Comparison of ENCODE assay signal across 19 cellular contexts in the genomic region with DNA sequence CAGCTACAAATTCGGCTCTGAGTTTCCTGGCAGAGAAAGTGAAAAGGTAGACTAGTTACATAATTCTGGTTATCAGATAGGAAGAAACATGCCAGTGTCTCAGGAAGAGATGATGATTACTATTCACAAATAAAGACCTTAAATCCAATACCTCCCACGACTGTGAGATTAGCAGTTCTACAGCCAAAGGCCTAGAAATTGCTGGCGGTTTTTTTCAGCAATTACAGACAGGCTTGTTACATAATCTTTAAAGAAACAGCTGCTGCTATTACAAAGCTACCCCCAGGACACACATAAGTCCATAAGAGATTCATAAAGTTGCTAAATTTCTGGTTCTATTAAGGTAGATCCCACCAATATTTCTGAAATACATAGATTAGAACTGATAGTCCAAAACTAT. TPM values are rescaled to one million over a fixed set of nuclear protein-coding genes. Genes with fewer than 3 reads are reported as not detected.
DNase-seq lines count a peak whose midpoint lies in the region; ATAC-seq and TF ChIP-seq lines count a peak whose summit lies in the region.
"Had no signal": no experiment of that assay in that cellular context is flagged by ENCODE, and none has a peak within 500 bp of the region (broad histone marks: within the 10 kb centered on the region; RNA-seq: fewer than 3 reads in every experiment).

No MANE protein-coding gene starts in this region.

- H2AFZ ChIP-seq in GM23248, result no peak overlapping the region
- H2AFZ ChIP-seq: hepatocyte, parathyroid adenoma had no signal

- no peak overlapping the region for H3K4me2 ChIP-seq in GM23248 (ENCODE audit: unreplicated experiment)
- H3K4me2 ChIP-seq: hepatocyte had no signal

- ATAC-seq in GM18870 (IDR thresholded peaks at IDR 0.05; ENCODE audit: unreplicated experiment), result no peak

- H3K4me3 Mint-ChIP-seq in activated CD4-positive, alpha-beta T cell treated with anti-CD3 and anti-CD28 coated beads, Interleukin-2, amount 10 ng/mL, durations not matched to agents 24 days and 14 days, result no peak overlapping the region

- no peaks in the 10 kb centered on the region for H3K9me3 ChIP-seq in GM23248 (ENCODE audit: low read depth)
- no peaks in the 10 kb centered on the region for H3K9me3 ChIP-seq in left ventricle myocardium inferior (replicated peaks)
- no peaks in the 10 kb centered on the region for H3K9me3 ChIP-seq in sigmoid colon
- H3K9me3 ChIP-seq: ascending aorta had no signal

- peaks cover 29% of the 10 kb centered on the region for H3K36me3 Mint-ChIP-seq in activated CD4-positive, alpha-beta T cell treated with anti-CD3 and anti-CD28 coated beads, Interleukin-2, amount 10 ng/mL, durations not matched to agents 24 days and 14 days (ENCODE audit: low read depth)

- H3F3A ChIP-seq in GM23248 (ENCODE audit: insufficient read depth), result peaks cover 20% of the 10 kb centered on the region

- in situ Hi-C loops in GM23248 (cut with MboI), result no loop called here

- DNase-seq in GM23248 (peak; percentile 4), left ventricle myocardium inferior (no peak), sigmoid colon (no peak), erythroblast (lab: John Stamatoyannopoulos, UW) (no peak), NCI-H226 (no peak)
- DNase-seq in activated CD4-positive, alpha-beta T cell treated with anti-CD3 and anti-CD28 coated beads, Interleukin-2, amount 10 ng/mL, durations not matched to agents 24 days and 14 days, result no peak
- DNase-seq: activated CD4-positive, alpha-beta T cell treated with anti-CD3 and anti-CD28 coated beads for 1 hour; activated CD8-positive, alpha-beta memory T cell treated with anti-CD3 and anti-CD28 coated beads, Interleukin-2, amount 50 U/mL, for 4 hours; activated gamma-delta T cell treated with Interleukin-2 at 50 U/mL for 16 hours; kidney glomerular epithelial cell; NCI-H1105 treated with DMSO at 0.1 percent for 48 hours; NCI-H2171 treated with DMSO at 0.1 percent for 48 hours; stimulated activated CD4-positive, alpha-beta T cell treated with anti-CD3 and anti-CD28 coated beads, Interleukin-12 subunit alpha, Interleukin-12 subunit beta, amount 100 ng/mL, for 4 hours; stimulated activated naive CD4-positive, alpha-beta T cell had no signal

- no peak overlapping the region for H3K27ac ChIP-seq in GM23248
- H3K27ac ChIP-seq in angular gyrus (ENCODE audit: low read depth, low read length), result peak overlapping the region; percentile 94
- H3K27ac ChIP-seq in left ventricle myocardium inferior (replicated peaks), result peak overlapping the region; percentile 81
- peak overlapping the region; percentile 44 to 60 (median 51) for H3K27ac ChIP-seq in sigmoid colon
- H3K27ac ChIP-seq: ascending aorta, parathyroid adenoma had no signal

- no peaks in the 10 kb centered on the region for H3K9me2 ChIP-seq in GM23248 (ENCODE audit: insufficient read depth)

- H3K4me3 ChIP-seq in GM23248 (no peak overlapping the region), left ventricle myocardium inferior (no peak overlapping the region), sigmoid colon (no peak overlapping the region)
- H3K4me3 ChIP-seq: ascending aorta, hepatocyte had no signal

- no peak for TF ChIP-seq EP300 in sigmoid colon (IDR thresholded peaks at IDR 0.05)

- 0 out of 2 replicates have a peak, but pooled peaks cover 8% of the 10 kb centered on the region for H3K36me3 ChIP-seq in GM23248 (ENCODE audit: low read depth)
- H3K36me3 ChIP-seq in left ventricle myocardium inferior, result peaks cover 44% of the 10 kb centered on the region
- H3K36me3 ChIP-seq in sigmoid colon, result peaks cover 0 to 24% (median 0%) of the 10 kb centered on the region in 4 donors

- TF ChIP-seq CTCF in left ventricle myocardium inferior (IDR thresholded peaks at IDR 0.05; ENCODE audit: borderline replicate concordance) (no peak), sigmoid colon (IDR thresholded peaks at IDR 0.05) (no peak)

- H4K20me1 ChIP-seq in GM23248 (ENCODE audit: insufficient read depth), result no peaks in the 10 kb centered on the region

- TF ChIP-seq POLR2A in sigmoid colon (IDR thresholded peaks at IDR 0.05) (no peak), erythroblast (IDR thresholded peaks at IDR 0.05; ENCODE audit: low read length) (no peak)

- intact Hi-C loops in left ventricle myocardium inferior (cut with micrococcal nuclease), result no loop called here
- intact Hi-C loops in sigmoid colon (cut with DNase I), result no loop called here
- intact Hi-C loops in activated CD4-positive, alpha-beta T cell treated with anti-CD3 and anti-CD28 coated beads, Interleukin-2, amount 10 ng/mL, durations not matched to agents 24 days and 14 days (cut with micrococcal nuclease), result no loop called here

- no peaks in the 10 kb centered on the region for H3K9me3 Mint-ChIP-seq in activated CD4-positive, alpha-beta T cell treated with anti-CD3 and anti-CD28 coated beads, Interleukin-2, amount 10 ng/mL, durations not matched to agents 24 days and 14 days

- H3K27me3 Mint-ChIP-seq in activated CD4-positive, alpha-beta T cell treated with anti-CD3 and anti-CD28 coated beads, Interleukin-2, amount 10 ng/mL, durations not matched to agents 24 days and 14 days, result no peaks in the 10 kb centered on the region

- no peaks in the 10 kb centered on the region for H3K27me3 ChIP-seq in GM23248 (replicated peaks; ENCODE audit: insufficient read depth)
- H3K27me3 ChIP-seq in left ventricle myocardium inferior (ENCODE audit: low read depth), result no peaks in the 10 kb centered on the region
- H3K27me3 ChIP-seq in sigmoid colon, result no peaks in the 10 kb centered on the region
- H3K27me3 ChIP-seq: ascending aorta, hepatocyte had no signal

- peaks cover 10% of the 10 kb centered on the region for H3K4me1 ChIP-seq in GM23248 (ENCODE audit: insufficient read depth)
- H3K4me1 ChIP-seq in left ventricle myocardium inferior, result peaks cover 25% of the 10 kb centered on the region
- no peaks in the 10 kb centered on the region for H3K4me1 ChIP-seq in sigmoid colon
- H3K4me1 ChIP-seq: ascending aorta, parathyroid adenoma had no signal

- H3K79me2 ChIP-seq in GM23248 (ENCODE audit: insufficient read depth), result no peaks in the 10 kb centered on the region
- H3K79me2 ChIP-seq: hepatocyte, parathyroid adenoma had no signal

- 57 to 63% methylated on average over 3 of the region's 3 CpGs for WGBS in GM23248 (ENCODE audit: low coverage in 1 of 2, low lambda C conversion rate in 2 of 2, missing lambda C conversion rate in 2 of 2), 2 experiments
- WGBS in sigmoid colon, 2 donors, result 28 to 61% methylated on average over 3 of the region's 3 CpGs

- H3K27ac Mint-ChIP-seq in activated CD4-positive, alpha-beta T cell treated with anti-CD3 and anti-CD28 coated beads, Interleukin-2, amount 10 ng/mL, durations not matched to agents 24 days and 14 days, result no peak overlapping the region

- H3K4me1 Mint-ChIP-seq in activated CD4-positive, alpha-beta T cell treated with anti-CD3 and anti-CD28 coated beads, Interleukin-2, amount 10 ng/mL, durations not matched to agents 24 days and 14 days, result no peaks in the 10 kb centered on the region

- H3K9ac ChIP-seq in GM23248, result no peak overlapping the region
- H3K9ac ChIP-seq: parathyroid adenoma had no signal

RNA-seq across cellular contexts. Expression of a gene that starts 40.2 kb away (rescaled TPM):
- total RNA-seq in GM23248 (2014; rRNA removed; shearing (Covaris generic)), result 12.5 and 21.6 TPM in 2 replicates
- polyA plus RNA-seq in GM23248 (2016; fragmentation: Nextera tagmentation; extraction: Ambion mirVana) (19.7 and 21.2 TPM in 2 replicates), sigmoid colon (10 to 100 TPM in 1 of 3 donors, 1 to 10 TPM in 2; 6.6 to 26.8 (median 8.6) TPM)
- total RNA-seq in left ventricle myocardium inferior (13.7 TPM), sigmoid colon (10 to 100 TPM in 3 of 4 donors, 1 to 10 TPM in 1; 6.9 to 13.8 (median 11.9) TPM)
- total RNA-seq in activated CD4-positive, alpha-beta T cell treated with anti-CD3 and anti-CD28 coated beads, Interleukin-2, amount 10 ng/mL, durations not matched to agents 24 days and 14 days, result 26.4 and 27.1 TPM in 2 replicates
